Comparison of ENCODE assay signal across 8 cellular contexts in the genomic region with DNA sequence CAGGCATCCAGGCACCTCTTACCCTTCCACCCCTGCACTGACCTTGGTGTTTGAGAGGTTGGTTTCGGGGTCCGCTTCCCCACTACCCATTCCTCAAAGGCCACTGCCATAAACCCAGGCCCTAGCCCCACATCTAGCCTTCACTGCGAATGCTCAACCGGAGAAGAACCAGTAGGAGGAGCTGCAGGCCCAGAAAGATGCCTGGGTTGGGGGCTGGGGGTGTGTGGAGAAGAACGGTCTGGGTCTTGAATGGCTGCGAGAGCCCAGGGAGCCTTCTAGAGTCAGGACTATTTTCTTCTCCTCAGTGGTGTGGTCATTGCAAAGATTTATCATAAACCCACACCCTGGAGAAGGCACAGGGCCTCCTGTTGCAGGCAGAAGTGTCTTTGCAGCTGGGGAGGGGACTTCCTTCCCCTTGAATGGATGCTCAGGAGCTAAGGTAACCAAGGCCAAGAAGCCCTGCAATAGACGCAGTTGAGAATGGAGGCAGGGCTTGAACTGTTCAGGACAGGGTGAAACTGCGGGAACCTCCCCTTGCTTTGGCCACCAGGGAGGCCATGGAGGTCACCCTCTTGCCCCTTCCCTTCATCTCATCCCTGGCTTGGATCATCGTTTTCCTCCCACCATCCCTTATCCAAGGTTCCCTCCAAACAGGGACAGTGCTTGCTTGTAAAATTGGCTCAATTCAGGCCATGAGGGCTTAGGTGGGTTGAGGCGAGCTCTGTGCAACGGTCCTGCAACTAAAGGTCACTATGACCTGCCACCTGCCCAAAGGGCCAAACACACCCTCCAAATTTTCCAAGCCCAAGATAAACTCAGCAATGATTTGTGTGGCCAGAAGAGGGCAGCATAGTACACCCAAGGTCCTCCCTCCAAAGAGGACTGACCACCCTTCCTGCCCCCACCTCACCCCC.
A peak's percentile ranks its signal among the peaks of the same experiment; 100 is the strongest.
DNase-seq lines count a peak whose midpoint lies in the region; ATAC-seq and TF ChIP-seq lines count a peak whose summit lies in the region.

No MANE protein-coding gene starts in this region.

- H3K27me3 ChIP-seq in OCI-LY1 (ENCODE audit: insufficient read depth, low read length) = peaks cover 3% of the 10 kb centered on the region; the same call in 1 of the 2 replicates

- no peaks in the 10 kb centered on the region for H3K79me2 ChIP-seq in OCI-LY1 (ENCODE audit: insufficient read depth, low read length)

- H2AFZ ChIP-seq in OCI-LY1 (ENCODE audit: low read length) = no peak overlapping the region

- no peak overlapping the region for H3K4me3 ChIP-seq in OCI-LY1 (ENCODE audit: low read depth, low read length, poor library complexity, severe bottlenecking)

- H3K27ac ChIP-seq in OCI-LY1 (ENCODE audit: low read depth, low read length, poor library complexity, severe bottlenecking) = no peak overlapping the region

- DNase-seq in CD1c-positive myeloid dendritic cell (ENCODE audit: extremely low spot score) = peak; percentile 54
- DNase-seq in ecto neural progenitor cell (ENCODE audit: low spot score) = peak; percentile 76
- peak; percentile 8 for DNase-seq in midbrain (lab: John Stamatoyannopoulos, UW)
- DNase-seq in T1000 (lab: John Stamatoyannopoulos, UW) = no peak

- H3K9me3 ChIP-seq in OCI-LY1 (ENCODE audit: low read length) = no peaks in the 10 kb centered on the region

- ATAC-seq in GM18511 (IDR thresholded peaks at IDR 0.05; ENCODE audit: unreplicated experiment) (peak; percentile 57), HG02610 (IDR thresholded peaks at IDR 0.05; ENCODE audit: unreplicated experiment) (no peak), HG03571 (IDR thresholded peaks at IDR 0.05; ENCODE audit: unreplicated experiment) (no peak)

- no peak overlapping the region for H3K9ac ChIP-seq in OCI-LY1 (ENCODE audit: low read length)

- H3F3A ChIP-seq in OCI-LY1 (ENCODE audit: insufficient read depth, low read length) = no peaks in the 10 kb centered on the region

- H4K20me1 ChIP-seq in OCI-LY1 (ENCODE audit: insufficient read depth, low read length) = no peaks in the 10 kb centered on the region

- no peaks in the 10 kb centered on the region for H3K36me3 ChIP-seq in OCI-LY1 (ENCODE audit: insufficient read depth, low read length)

- H3K4me2 ChIP-seq in OCI-LY1 (ENCODE audit: low read length) = no peak overlapping the region

- H3K4me1 ChIP-seq in OCI-LY1 (ENCODE audit: insufficient read depth, low read length, severe bottlenecking) = no peaks in the 10 kb centered on the region

- peak; percentile 56 for TF ChIP-seq CTCF in OCI-LY1 (IDR thresholded peaks at IDR 0.05; ENCODE audit: low read length)

- H3K9me2 ChIP-seq in OCI-LY1 (ENCODE audit: low read depth, low read length) = no peaks in the 10 kb centered on the region
